20 cellular contexts compared by ENCODE assay signal in genomic region chr2:73004466-73004865, GRCh38.
DNase-seq lines count a peak whose midpoint lies in the region; ATAC-seq and TF ChIP-seq lines count a peak whose summit lies in the region.
"Had no signal": no experiment of that assay in that cellular context is flagged by ENCODE, and none has a peak within 500 bp of the region (broad histone marks: within the 10 kb centered on the region; RNA-seq: fewer than 3 reads in every experiment).

No MANE protein-coding gene starts in this region.

- peaks cover 7 to 22% of the 10 kb centered on the region in 2 donors for H3K4me1 ChIP-seq in thoracic aorta (ENCODE audit: control insufficient read depth in 1 of 2, low read depth in 2 of 2)
- H3K4me1 ChIP-seq: BE2C had no signal

- no peaks in the 10 kb centered on the region for H3K9me3 ChIP-seq in thoracic aorta
- H3K9me3 ChIP-seq: BE2C had no signal

- CTCF ChIA-PET in activated B cell treated with CpG ODN at 0.5 μM for 24 hours (lab: Charles Lee) = interaction anchor here (1.6 kb wide), 1 partner anchor 10 kb away, joined by 4 read pairs; no protein-coding TSS in a partner anchor

- H3K27ac ChIP-seq in thoracic aorta = peak overlapping the region; percentile 40 to 68
- H3K27ac ChIP-seq: 22Rv1 had no signal

- H3K27me3 Mint-ChIP-seq in activated B cell treated with CpG ODN at 0.5 μM for 24 hours = no peaks in the 10 kb centered on the region
- H3K27me3 Mint-ChIP-seq: CD4-positive, alpha-beta memory T cell had no signal

- TF ChIP-seq CTCF in activated B cell treated with CpG ODN at 0.5 μM for 24 hours (IDR thresholded peaks at IDR 0.05) (no peak), thoracic aorta (IDR thresholded peaks at IDR 0.05) (no peak)

- DNase-seq in activated CD8-positive, alpha-beta memory T cell treated with anti-CD3 and anti-CD28 coated beads for 24 hours = peak; percentile 15
- no peak for DNase-seq in activated CD8-positive, alpha-beta memory T cell treated with anti-CD3 and anti-CD28 coated beads, Interleukin-2, amount 50 U/mL, for 48 hours
- DNase-seq in activated B cell treated with CpG ODN at 0.5 μM for 24 hours = peak; percentile 4
- DNase-seq in islet precursor cell = peak; percentile 46
- no peak for DNase-seq in thoracic aorta (ENCODE audit: low spot score)
- no peak for DNase-seq in stimulated activated CD4-positive, alpha-beta T cell treated with anti-CD3 and anti-CD28 coated beads, Interleukin-1b, Interleukin-23, amount 100 ng/mL, for 48 hours
- DNase-seq in NCI-H2107 (lab: John Stamatoyannopoulos, UW) = no peak
- DNase-seq: BE2C; Calu3; CD4-positive, alpha-beta memory T cell; DMS79; NCI-H1417 treated with DMSO at 0.1 percent for 48 hours; NCI-H2029; NCI-H510A; NCI-H774; PC-3 had no signal

- H3K27ac Mint-ChIP-seq in activated B cell treated with CpG ODN at 0.5 μM for 24 hours = no peak overlapping the region
- H3K27ac Mint-ChIP-seq: CD4-positive, alpha-beta memory T cell had no signal

- no peaks in the 10 kb centered on the region for H3K27me3 ChIP-seq in thoracic aorta (replicated peaks; ENCODE audit: insufficient read depth)
- H3K27me3 ChIP-seq: BE2C had no signal

- intact Hi-C loops in activated B cell treated with CpG ODN at 0.5 μM for 24 hours (cut with micrococcal nuclease) = no loop called here

- H3K4me1 Mint-ChIP-seq in activated B cell treated with CpG ODN at 0.5 μM for 24 hours = no peaks in the 10 kb centered on the region
- H3K4me1 Mint-ChIP-seq: CD4-positive, alpha-beta memory T cell had no signal

- H3K36me3 ChIP-seq in thoracic aorta = no peaks in the 10 kb centered on the region
- H3K36me3 ChIP-seq: BE2C had no signal

- no peak overlapping the region for H3K4me3 ChIP-seq in thoracic aorta
- H3K4me3 ChIP-seq: GM12878, K562 had no signal

- ATAC-seq in activated B cell treated with CpG ODN at 0.5 μM for 24 hours (ENCODE audit: low read depth) (no peak), thoracic aorta (ENCODE audit: insufficient number of reproducible peaks, low FRiP score, low read depth) (no peak), GM18519 (IDR thresholded peaks at IDR 0.05; ENCODE audit: low FRiP score, unreplicated experiment) (no peak)
- ATAC-seq: GM12878, K562, PC-3 had no signal

- POLR2A ChIA-PET in activated B cell treated with CpG ODN at 0.5 μM for 24 hours (lab: Charles Lee) = no interaction called here

- peaks cover 3% of the 10 kb centered on the region for H3K36me3 Mint-ChIP-seq in activated B cell treated with CpG ODN at 0.5 μM for 24 hours (ENCODE audit: low read depth)

- H3K4me3 Mint-ChIP-seq in activated B cell treated with CpG ODN at 0.5 μM for 24 hours = no peak overlapping the region
- H3K4me3 Mint-ChIP-seq: CD4-positive, alpha-beta memory T cell had no signal

- H3K9me3 Mint-ChIP-seq in activated B cell treated with CpG ODN at 0.5 μM for 24 hours = no peaks in the 10 kb centered on the region
- H3K9me3 Mint-ChIP-seq: CD4-positive, alpha-beta memory T cell had no signal

Comparison
In these comparisons a context has a peak if more than half of its experiments do, and no peak if none do; other contexts are left out.
1. DNase-seq: peak in activated CD8-positive, alpha-beta memory T cell treated with anti-CD3 and anti-CD28 coated beads for 24 hours (single experiment), activated B cell treated with CpG ODN at 0.5 μM for 24 hours (single experiment) and islet precursor cell (single experiment); none in activated CD8-positive, alpha-beta memory T cell treated with anti-CD3 and anti-CD28 coated beads, Interleukin-2, amount 50 U/mL, for 48 hours (single experiment), thoracic aorta (single experiment), stimulated activated CD4-positive, alpha-beta T cell treated with anti-CD3 and anti-CD28 coated beads, Interleukin-1b, Interleukin-23, amount 100 ng/mL, for 48 hours (single experiment) and NCI-H2107 (single experiment).